Comparison of ENCODE assay signal across 5 cellular contexts in genomic region chr10:63103178-63103577, GRCh38. TPM values are rescaled to one million over a fixed set of nuclear protein-coding genes. Genes with fewer than 3 reads are reported as not detected.
DNase-seq lines count a peak whose midpoint lies in the region; ATAC-seq, FAIRE-seq and TF ChIP-seq lines count a peak whose summit lies in the region.
"Not testable (repeated sequence)": the region's sequence is repeated elsewhere in the genome, so short reads cannot be mapped to it uniquely, and the experiment has no call there.

No MANE protein-coding gene starts in this region.

- peak overlapping the region; percentile 74; the same call in 1 of the 2 replicates for H2AFZ ChIP-seq in K562 (ENCODE audit: low read depth, low read length)
- H2AFZ ChIP-seq in osteoblast (ENCODE audit: low read length): not testable (repeated sequence)

- not testable (repeated sequence) for H3K36me3 ChIP-seq in K562 (ENCODE audit: control insufficient read depth, insufficient read depth, low read length); heart right ventricle; osteoblast (ENCODE audit: insufficient read depth, low read length)

- H3K9me3 ChIP-seq in K562 (replicated peaks; ENCODE audit: control insufficient read depth, insufficient read depth, low read depth, low read length); heart right ventricle; osteoblast (ENCODE audit: low read depth, low read length): not testable (repeated sequence)

- TF ChIP-seq POLR2A in K562 (conservative IDR thresholded peaks at IDR 0.05): not testable (repeated sequence)

- CTCF ChIA-PET in K562 (lab: Yijun Ruan, JAX; ENCODE audit: low intra/inter-chr PET ratio): not testable (repeated sequence)

- TF ChIP-seq CTCF in K562 (IDR thresholded peaks at IDR 0.05 in 2 of 3, conservative IDR thresholded peaks at IDR 0.05 in 1 of 3; ENCODE audit: insufficient read depth in 2 of 3, low read depth in 1 of 3, low read length in 3 of 3); heart right ventricle (IDR thresholded peaks at IDR 0.05); osteoblast (IDR thresholded peaks at IDR 0.05; ENCODE audit: extremely low read depth, low read depth, low read length): not testable (repeated sequence)

- not testable (repeated sequence) for H3K79me2 ChIP-seq in K562 (ENCODE audit: control insufficient read depth, insufficient read depth, low read length); osteoblast (ENCODE audit: insufficient read depth, low read length)

- not testable (repeated sequence) for ATAC-seq in K562
- peak; percentile 68 for ATAC-seq in Right ventricle myocardium superior (ENCODE audit: poor library complexity)
- ATAC-seq in heart right ventricle: peak in 5 of 8 donors; percentile 37 to 64 (median 55)

- peak overlapping the region; percentile 61; the same call in 2 of the 3 replicates for H3K27ac ChIP-seq in K562 (ENCODE audit: extremely low read depth, low read depth, low read length)
- peak overlapping the region in 3 of 10 donors; percentile 2 to 37 (median 31) for H3K27ac ChIP-seq in heart right ventricle
- peak overlapping the region; percentile 32 for H3K27ac ChIP-seq in osteoblast (ENCODE audit: low read depth, low read length)

- not testable (repeated sequence) for H3K4me2 ChIP-seq in K562 (ENCODE audit: insufficient read depth, low read length); osteoblast (ENCODE audit: insufficient read depth, low read length)

- intact Hi-C loops in K562 (cut with micrococcal nuclease); Right ventricle myocardium superior (cut with DNase I); heart right ventricle (cut with DNase I): not testable (repeated sequence)

- H3K9me1 ChIP-seq in K562 (ENCODE audit: control insufficient read depth, insufficient read depth, low read length): not testable (repeated sequence)

- H3K9ac ChIP-seq in K562 (ENCODE audit: insufficient read depth in 1 of 2, low read depth in 2 of 2, low read length in 2 of 2): not testable (repeated sequence)

- not testable (repeated sequence) for FAIRE-seq in K562 (lab: Jason Lieb, UNC)

- POLR2A ChIA-PET in K562 (lab: Yijun Ruan, JAX): interaction anchor here (0.7 kb wide), 1 partner anchor 30 kb away, joined by 3 read pairs; the partner anchor contains the start of gene NRBF2

- 75% methylated on average over 4 of the region's 4 CpGs for WGBS in K562 (ENCODE audit: insufficient coverage, low coverage, missing lambda C conversion rate)
- 61 to 71% methylated on average over 4 of the region's 4 CpGs for WGBS in heart right ventricle, 2 donors

- not testable (repeated sequence) for BruUV-seq in K562 (replicated peaks; lab: Mats Ljungman, UMichigan)

- not testable (repeated sequence) for TF ChIP-seq RAD21 in K562 (CRISPR knock-in tag; conservative IDR thresholded peaks at IDR 0.05 in 1 of 2, IDR thresholded peaks at IDR 0.05 in 1 of 2)

- H4K20me1 ChIP-seq in K562 (replicated peaks; ENCODE audit: control insufficient read depth, insufficient read depth, low read length); osteoblast (ENCODE audit: insufficient read depth, low read length): not testable (repeated sequence)

- peak; percentile 15 for DNase-seq in activated CD8-positive, alpha-beta memory T cell treated with anti-CD3 and anti-CD28 coated beads for 24 hours
- not testable (repeated sequence) for DNase-seq in K562 (ENCODE audit: extremely low read depth in 1 of 4, low spot score in 3 of 4); Right ventricle myocardium superior; heart right ventricle; osteoblast (ENCODE audit: insufficient read length, low spot score, missing footprints)

- not testable (repeated sequence) for H3K27me3 ChIP-seq in K562 (ENCODE audit: control insufficient read depth in 2 of 2, insufficient read depth in 2 of 2, low read length in 2 of 2); heart right ventricle; osteoblast (ENCODE audit: insufficient read depth, low read length)

- not testable (repeated sequence) for TF ChIP-seq EP300 in K562 (IDR thresholded peaks at IDR 0.05; ENCODE audit: low read length)

- H3K4me1 ChIP-seq in K562 (replicated peaks in 1 of 2; ENCODE audit: control insufficient read depth in 2 of 2, insufficient read depth in 2 of 2, low read length in 2 of 2): peaks cover 0 to 30% of the 10 kb centered on the region in 2 experiments; a peak in 3 of 5 replicates
- H3K4me1 ChIP-seq in heart right ventricle: peaks cover 0 to 16% (median 5%) of the 10 kb centered on the region in 9 donors
- peaks cover 15% of the 10 kb centered on the region for H3K4me1 ChIP-seq in osteoblast (ENCODE audit: insufficient read depth, low read length)

- H3K4me3 ChIP-seq in K562; heart right ventricle; osteoblast (ENCODE audit: insufficient read depth, low read length): not testable (repeated sequence)

- in situ Hi-C loops in K562 (cut with MboI): loop anchor here (25.0 kb wide), 1 partner anchor 1341 kb away; no protein-coding TSS in a partner anchor

RNA-seq across cellular contexts. Expression of gene NRBF2, which starts 29.9 kb away (rescaled TPM):
- total RNA-seq in K562 (2011; cell fraction: chromatin; rRNA removed; ENCODE audit: low replicate concordance): 7.5 and 15.7 TPM in 2 replicates
- 7.6 and 9.2 TPM in 2 replicates for total RNA-seq in K562 (2011; cell fraction: nucleolus; rRNA removed)
- total RNA-seq in K562 (2011; cell fraction: nucleoplasm; rRNA removed): 6.8 and 7.9 TPM in 2 replicates
- total RNA-seq in K562 (2014; rRNA removed): 20.2 and 20.8 TPM in 2 replicates
- 29.7 and 34.1 TPM in 2 replicates for total RNA-seq in K562 (2014; rRNA removed; fragmentation: Illumina TruSeq; extraction: Trizol)
- 30.5 and 32.1 TPM in 2 replicates for total RNA-seq in K562 (2015; rRNA removed; fragmentation: Illumina TruSeq; extraction: Trizol)
- 22.1 and 23.8 TPM in 2 replicates for total RNA-seq in K562 (2021)
- polyA plus RNA-seq in K562 (2011; rRNA removed): 26.5 and 30.5 TPM in 2 replicates
- 8.0 and 11.5 TPM in 2 replicates for polyA plus RNA-seq in K562 (2011; cell fraction: cytosol; rRNA removed)
- 5.8 and 9.5 TPM in 2 replicates for polyA plus RNA-seq in K562 (2011; cell fraction: nucleus; rRNA removed)
- polyA plus RNA-seq in K562 (2012): 25.5 and 27.5 TPM in 2 replicates
- polyA plus RNA-seq in K562 (2014; fragmentation: Illumina TruSeq; extraction: Trizol): 27.9 and 33.5 TPM in 2 replicates
- polyA plus RNA-seq in K562 (2014; fragmentation: Nextera tagmentation; extraction: Ambion mirVana): 10 to 100 TPM; 38.1 to 52.1 TPM
- 24.7 and 25.3 TPM in 2 replicates for polyA plus RNA-seq in K562 (2014; rRNA removed)
- 15.8 and 20.3 TPM in 2 replicates for polyA minus RNA-seq in K562 (2011; rRNA and poly(A)+ RNA removed)
- polyA minus RNA-seq in K562 (2011; cell fraction: cytosol; rRNA and poly(A)+ RNA removed): 8.4 and 12.0 TPM in 2 replicates
- 4.4 and 7.7 TPM in 2 replicates for polyA minus RNA-seq in K562 (2011; cell fraction: nucleus; rRNA and poly(A)+ RNA removed)
- 7.7 TPM for total RNA-seq in Right ventricle myocardium superior
- 10 to 100 TPM in 6 of 10 donors, 1 to 10 TPM in 4; 8.6 to 18.2 (median 10.2) TPM for total RNA-seq in heart right ventricle
- 10 to 100 TPM in 1 of 2 donors, 1 to 10 TPM in 1; 3.5 to 10.2 TPM for polyA plus RNA-seq in heart right ventricle
- 35.1 and 43.3 TPM in 2 replicates for total RNA-seq in osteoblast
